ENCODE assay signal across 8 cellular contexts in genomic region chrX:155086202-155086840, GRCh38. TPM values are rescaled to one million over a fixed set of nuclear protein-coding genes. Genes with fewer than 3 reads are reported as not detected.
DNase-seq lines count a peak whose midpoint lies in the region; ATAC-seq and TF ChIP-seq lines count a peak whose summit lies in the region.

No MANE protein-coding gene starts in this region.

- DNase-seq in NCI-H146 (lab: John Stamatoyannopoulos, UW) (peak; percentile 12), NCI-H146 treated with DMSO at 0.1 percent for 48 hours (lab: John Stamatoyannopoulos, UW; ENCODE audit: unreplicated experiment) (no peak), Peyer's patch (peak in 2 of 3 donors; percentile 33 to 62), amniotic epithelial cell (ENCODE audit: low read depth) (peak; percentile 26), left lung (no peak), transverse colon (peak; percentile 30), C1 segment of cervical spinal cord (lab: John Stamatoyannopoulos, UW) (no peak)

- no peak for TF ChIP-seq EP300 in transverse colon (IDR thresholded peaks at IDR 0.05; ENCODE audit: low read depth)

- H3K4me3 ChIP-seq in Peyer's patch (no peak overlapping the region), left lung (no peak overlapping the region), transverse colon (no peak overlapping the region)

- no peak overlapping the region for H3K27ac ChIP-seq in Peyer's patch
- no peak overlapping the region for H3K27ac ChIP-seq in left lung
- H3K27ac ChIP-seq in transverse colon, result no peak overlapping the region

- 85% methylated on average over 24 of the region's 24 CpGs; no CpG with 5 or more reads in 1 of the 2 donors for WGBS in transverse colon (ENCODE audit: low coverage in 1 of 2), 2 donors

- H3K27me3 ChIP-seq in Peyer's patch (no peaks in the 10 kb centered on the region), left lung (no peaks in the 10 kb centered on the region), transverse colon (no peaks in the 10 kb centered on the region)

- in situ Hi-C loops in transverse colon (cut with MboI; ENCODE audit: low pct_ligation_motif_present in 1 of 4, low pct_unique_long_range_greater_than_20kb in 1 of 4, low sequenced_read_pairs in 3 of 4), result loop anchor here in 1 of 4 donors (25.0 kb wide), 1 partner anchor 99 kb away; no protein-coding TSS in a partner anchor

- H3K9me3 ChIP-seq in Peyer's patch, result no peaks in the 10 kb centered on the region
- no peaks in the 10 kb centered on the region for H3K9me3 ChIP-seq in left lung
- H3K9me3 ChIP-seq in transverse colon, result no peaks in the 10 kb centered on the region

- H3K36me3 ChIP-seq in Peyer's patch (peaks cover 0 to 4% (median 0%) of the 10 kb centered on the region in 3 donors), left lung (peaks cover 0 to 10% of the 10 kb centered on the region in 2 donors), transverse colon (no peaks in the 10 kb centered on the region)

- H3K4me1 ChIP-seq in Peyer's patch, result no peaks in the 10 kb centered on the region
- H3K4me1 ChIP-seq in left lung, result no peaks in the 10 kb centered on the region
- no peaks in the 10 kb centered on the region for H3K4me1 ChIP-seq in transverse colon

- intact Hi-C loops in left lung (cut with DNase I), result no loop called here
- intact Hi-C loops in transverse colon (cut with DNase I; ENCODE audit: low total_unique reads), result no loop called here

- ATAC-seq in left lung, result peak; percentile 57
- no peak for ATAC-seq in HG03045 (IDR thresholded peaks at IDR 0.05; ENCODE audit: unreplicated experiment)

- TF ChIP-seq POLR2A in Peyer's patch (IDR thresholded peaks at IDR 0.05), result no peak
- no peak for TF ChIP-seq POLR2A in transverse colon (IDR thresholded peaks at IDR 0.05)

- TF ChIP-seq CTCF in Peyer's patch (IDR thresholded peaks at IDR 0.05) (peak in 4 of 6 experiments; percentile 31 to 46 (median 40)), left lung (IDR thresholded peaks at IDR 0.05) (peak; percentile 23 to 58), transverse colon (IDR thresholded peaks at IDR 0.05) (peak; percentile 40 to 52 (median 45))

RNA-seq across cellular contexts. Expression of gene BRCC3, which starts 15.0 kb away (rescaled TPM):
- 10 to 100 TPM; 14.7 to 24.8 (median 18.6) TPM for total RNA-seq in Peyer's patch
- total RNA-seq in left lung, result 10 to 100 TPM; 20.4 to 20.7 TPM
- total RNA-seq in transverse colon, result 10 to 100 TPM; 17.3 to 34.2 (median 19.1) TPM

RNA-seq across cellular contexts. Expression of gene CMC4, which starts 15.4 kb away (rescaled TPM):
- total RNA-seq in Peyer's patch, result 10 to 100 TPM in 2 of 4 donors, 1 to 10 TPM in 2; 3.8 to 20.6 (median 11.8) TPM
- 1 to 10 TPM; 3.8 to 6.6 TPM for total RNA-seq in left lung
- total RNA-seq in transverse colon, result 10 to 100 TPM in 1 of 4 donors, 1 to 10 TPM in 2, not detected in 1; 1.4 to 11.7 (median 9.1) TPM

RNA-seq across cellular contexts. Expression of gene MTCP1, which starts 15.4 kb away (rescaled TPM):
- total RNA-seq in Peyer's patch (1 to 10 TPM; 1.2 to 8.3 (median 4.2) TPM), left lung (10 to 100 TPM; 11.5 to 13.1 TPM), transverse colon (10 to 100 TPM in 1 of 4 donors, 1 to 10 TPM in 3; 1.6 to 12.9 (median 7.1) TPM)

RNA-seq across cellular contexts. Expression of gene FUNDC2, which starts 59.7 kb away (rescaled TPM):
- total RNA-seq in Peyer's patch (10 to 100 TPM; 20.7 to 41.7 (median 35.1) TPM), left lung (10 to 100 TPM; 71.5 to 85.2 TPM), transverse colon (10 to 100 TPM in 3 of 4 donors, 1 to 10 TPM in 1; 7.8 to 42.9 (median 32.9) TPM)

Comparison
In these comparisons a context has a peak if more than half of its experiments do, and no peak if none do; other contexts are left out.
1. DNase-seq: peak in NCI-H146 (single experiment), Peyer's patch (2 of 3), amniotic epithelial cell (single experiment) and transverse colon (single experiment); none in NCI-H146 treated with DMSO at 0.1 percent for 48 hours (single experiment), left lung (0 of 2) and C1 segment of cervical spinal cord (0 of 14).
2. Peak in every context shown above with its lines, with median percentiles within 50 percentile points of each other: CTCF ChIP-seq.